Comparison of ENCODE assay signal across 9 cellular contexts in genomic region chr10:77949167-77949566, GRCh38. TPM values are rescaled to one million over a fixed set of nuclear protein-coding genes. Genes with fewer than 3 reads are reported as not detected.
DNase-seq lines count a peak whose midpoint lies in the region; TF ChIP-seq lines count a peak whose summit lies in the region.
"Had no signal": no experiment of that assay in that cellular context is flagged by ENCODE, and none has a peak within 500 bp of the region (broad histone marks: within the 10 kb centered on the region; RNA-seq: fewer than 3 reads in every experiment).

No MANE protein-coding gene starts in this region.

- peaks cover 3% of the 10 kb centered on the region for H3K9me3 ChIP-seq in neural progenitor cell (ENCODE audit: low read depth)
- H3K9me3 ChIP-seq: neutrophil had no signal

- H3K27ac Mint-ChIP-seq in endothelial cell (ENCODE audit: unreplicated experiment) (peak overlapping the region; percentile 67), neural progenitor cell (peak overlapping the region; percentile 97)

- peak overlapping the region; percentile 46 for H2AFZ ChIP-seq in neural progenitor cell (replicated peaks)

- peaks cover 13% of the 10 kb centered on the region for H3F3A ChIP-seq in neural progenitor cell (ENCODE audit: low read depth)

- H3K27me3 Mint-ChIP-seq in endothelial cell (ENCODE audit: unreplicated experiment) (peaks cover 4% of the 10 kb centered on the region), neural progenitor cell (ENCODE audit: insufficient read depth, low read depth) (peaks cover 6% of the 10 kb centered on the region)

- no peak overlapping the region for H3K27ac ChIP-seq in neural progenitor cell
- H3K27ac ChIP-seq: neutrophil had no signal

- TF ChIP-seq CTCF in NB4 (IDR thresholded peaks at IDR 0.05; ENCODE audit: low read depth, low read length) (no peak), endothelial cell (IDR thresholded peaks at IDR 0.05; ENCODE audit: unreplicated experiment) (no peak), neural progenitor cell (IDR thresholded peaks at IDR 0.05) (no peak)

- H3K4me1 ChIP-seq in neural progenitor cell, result peaks cover 7% of the 10 kb centered on the region

- peaks cover 8% of the 10 kb centered on the region for H3K36me3 Mint-ChIP-seq in endothelial cell (ENCODE audit: low read depth, unreplicated experiment)
- H3K36me3 Mint-ChIP-seq in neural progenitor cell, result peaks cover 2% of the 10 kb centered on the region

- peaks cover 4% of the 10 kb centered on the region for H3K9me3 Mint-ChIP-seq in endothelial cell (ENCODE audit: unreplicated experiment)
- H3K9me3 Mint-ChIP-seq in neural progenitor cell, result peaks cover 26% of the 10 kb centered on the region

- H3K4me3 ChIP-seq in NB4 (ENCODE audit: low read depth, low read length), result no peak overlapping the region
- no peak overlapping the region for H3K4me3 ChIP-seq in neural progenitor cell

- DNase-seq in EH (ENCODE audit: low read depth), result peak; percentile 72
- DNase-seq in NB4 (ENCODE audit: low read depth), result peak; percentile 61
- peak; percentile 37 for DNase-seq in endothelial cell (ENCODE audit: low spot score)
- peak; percentile 67 for DNase-seq in neural progenitor cell (ENCODE audit: low spot score)
- DNase-seq in OCI-M1 (lab: John Stamatoyannopoulos, UW), result no peak
- DNase-seq in NCI-H446 treated with DMSO at 0.1 percent for 48 hours (lab: John Stamatoyannopoulos, UW), result no peak
- no peak for DNase-seq in NCI-H345 (lab: John Stamatoyannopoulos, UW)
- no peak for DNase-seq in activated T-cell treated with anti-CD3 and anti-CD28 coated beads, Interleukin-2, amount 50 U/mL, for 1 hour

- no peak overlapping the region for H3K9ac ChIP-seq in neural progenitor cell

- H3K27me3 ChIP-seq in neural progenitor cell, result no peaks in the 10 kb centered on the region

- no peaks in the 10 kb centered on the region for H3K36me3 ChIP-seq in neural progenitor cell
- H3K36me3 ChIP-seq: neutrophil had no signal

- TF ChIP-seq POLR2A in NB4 (IDR thresholded peaks at IDR 0.05; ENCODE audit: extremely low read depth, insufficient read length), result no peak

- no peak overlapping the region for H3K4me3 Mint-ChIP-seq in endothelial cell (ENCODE audit: unreplicated experiment)
- no peak overlapping the region for H3K4me3 Mint-ChIP-seq in neural progenitor cell

- H3K79me2 ChIP-seq in neural progenitor cell (ENCODE audit: low read depth), result no peaks in the 10 kb centered on the region

- peaks cover 11% of the 10 kb centered on the region for H3K4me1 Mint-ChIP-seq in endothelial cell (ENCODE audit: unreplicated experiment)
- peaks cover 19% of the 10 kb centered on the region for H3K4me1 Mint-ChIP-seq in neural progenitor cell

- peak overlapping the region; percentile 30 for H3K4me2 ChIP-seq in neural progenitor cell

- no peaks in the 10 kb centered on the region for H4K20me1 ChIP-seq in neural progenitor cell (ENCODE audit: low read depth)

RNA-seq across cellular contexts. Expression of gene DLG5, which starts 22.6 kb away (rescaled TPM):
- total RNA-seq in endothelial cell (ENCODE audit: unreplicated experiment) (64.5 TPM), neural progenitor cell (ENCODE audit: low replicate concordance) (22.2 and 33.3 TPM in 2 replicates)

Comparison
In these comparisons a context has a peak if more than half of its experiments do, and no peak if none do; other contexts are left out.
1. DNase-seq: peak in EH (single experiment), NB4 (single experiment), endothelial cell (single experiment) and neural progenitor cell (single experiment); none in OCI-M1 (single experiment), NCI-H446 treated with DMSO at 0.1 percent for 48 hours (single experiment), NCI-H345 (single experiment) and activated T-cell treated with anti-CD3 and anti-CD28 coated beads, Interleukin-2, amount 50 U/mL, for 1 hour (single experiment).